Comparison of ENCODE assay signal across 22 cellular contexts in genomic region chr2:141555876-141556470, GRCh38.
DNase-seq lines count a peak whose midpoint lies in the region; ATAC-seq, FAIRE-seq and TF ChIP-seq lines count a peak whose summit lies in the region.
"Had no signal": no experiment of that assay in that cellular context is flagged by ENCODE, and none has a peak within 500 bp of the region (broad histone marks: within the 10 kb centered on the region; RNA-seq: fewer than 3 reads in every experiment).

No MANE protein-coding gene starts in this region.

- H3K27me3 Mint-ChIP-seq in activated CD8-positive, alpha-beta T cell treated with anti-CD3 and anti-CD28 coated beads, Interleukin-2, amount 10 ng/mL, durations not matched to agents 7 days and 5 days (ENCODE audit: low read depth), result no peaks in the 10 kb centered on the region
- H3K27me3 Mint-ChIP-seq: activated naive CD8-positive, alpha-beta T cell had no signal

- CTCF ChIA-PET in activated CD8-positive, alpha-beta T cell treated with anti-CD3 and anti-CD28 coated beads, Interleukin-2, amount 10 ng/mL, durations not matched to agents 7 days and 5 days (lab: Charles Lee), result no interaction called here

- H3K4me3 Mint-ChIP-seq in activated CD8-positive, alpha-beta T cell treated with anti-CD3 and anti-CD28 coated beads, Interleukin-2, amount 10 ng/mL, durations not matched to agents 7 days and 5 days, result no peak overlapping the region
- H3K4me3 Mint-ChIP-seq: activated naive CD8-positive, alpha-beta T cell; neural crest cell; WTC11 had no signal

- no peaks in the 10 kb centered on the region for H3K9me3 Mint-ChIP-seq in activated CD8-positive, alpha-beta T cell treated with anti-CD3 and anti-CD28 coated beads, Interleukin-2, amount 10 ng/mL, durations not matched to agents 7 days and 5 days (ENCODE audit: insufficient read depth)
- H3K9me3 Mint-ChIP-seq: activated T-helper 2 cell treated with anti-CD3 and anti-CD28 coated beads, Interferon-gamma antibody, Interleukin-2, Interleukin-4, amounts not matched to agents 10 μg/mL and 5 μg/mL and 100 μg/mL, durations not matched to agents 14 hours and 24 hours and 36 hours; neural crest cell; WTC11 had no signal

- POLR2A ChIA-PET in activated CD8-positive, alpha-beta T cell treated with anti-CD3 and anti-CD28 coated beads, Interleukin-2, amount 10 ng/mL, durations not matched to agents 7 days and 5 days (lab: Charles Lee), result no interaction called here

- no peaks in the 10 kb centered on the region for H3K4me1 Mint-ChIP-seq in activated CD8-positive, alpha-beta T cell treated with anti-CD3 and anti-CD28 coated beads, Interleukin-2, amount 10 ng/mL, durations not matched to agents 7 days and 5 days (ENCODE audit: low read depth)
- H3K4me1 Mint-ChIP-seq: neural crest cell had no signal

- FAIRE-seq in GM12891 (lab: Jason Lieb, UNC), result no peak
- FAIRE-seq: astrocyte, islet of Langerhans had no signal

- no peak for TF ChIP-seq CTCF in fibroblast of villous mesenchyme (IDR thresholded peaks at IDR 0.05; ENCODE audit: insufficient read depth, low read depth, low read length)

- no peak overlapping the region for H3K4me3 ChIP-seq in fibroblast of villous mesenchyme (ENCODE audit: low read depth, low read length)
- H3K4me3 ChIP-seq: stomach, transverse colon had no signal

- ATAC-seq in SK-N-SH treated with all-trans-retinoic acid at 6 μM for 48 hours (peak; percentile 52), GM19463 (IDR thresholded peaks at IDR 0.05; ENCODE audit: unreplicated experiment) (no peak)
- ATAC-seq in activated CD8-positive, alpha-beta T cell treated with anti-CD3 and anti-CD28 coated beads, Interleukin-2, amount 10 ng/mL, durations not matched to agents 7 days and 5 days, result no peak

- in situ Hi-C loops in G401 (cut with HindIII; ENCODE audit: low sequenced_read_pairs), result no loop called here

- H3K36me3 Mint-ChIP-seq in activated CD8-positive, alpha-beta T cell treated with anti-CD3 and anti-CD28 coated beads, Interleukin-2, amount 10 ng/mL, durations not matched to agents 7 days and 5 days (ENCODE audit: low read depth), result no peaks in the 10 kb centered on the region
- H3K36me3 Mint-ChIP-seq: activated naive CD8-positive, alpha-beta T cell; WTC11 had no signal

- TF ChIP-seq POLR2A in GM12891 (IDR thresholded peaks at IDR 0.05; ENCODE audit: low read depth, low read length), result no peak

- no peak overlapping the region for H3K27ac Mint-ChIP-seq in activated CD8-positive, alpha-beta T cell treated with anti-CD3 and anti-CD28 coated beads, Interleukin-2, amount 10 ng/mL, durations not matched to agents 7 days and 5 days
- H3K27ac Mint-ChIP-seq: activated naive CD8-positive, alpha-beta T cell; activated T-helper 2 cell treated with anti-CD3 and anti-CD28 coated beads, Interferon-gamma antibody, Interleukin-2, Interleukin-4, amounts not matched to agents 10 μg/mL and 5 μg/mL and 100 μg/mL, durations not matched to agents 14 hours and 24 hours and 36 hours; WTC11 had no signal

- DNase-seq in G401 (ENCODE audit: low spot score) (peak; percentile 62), fibroblast of villous mesenchyme (ENCODE audit: low read depth) (peak; percentile 11), pons (ENCODE audit: low spot score) (peak; percentile 93), OCI-M1 (lab: John Stamatoyannopoulos, UW) (no peak), GM12891 (ENCODE audit: insufficient read length, low spot score) (no peak)
- DNase-seq in activated CD8-positive, alpha-beta T cell treated with anti-CD3 and anti-CD28 coated beads, Interleukin-2, amount 10 ng/mL, durations not matched to agents 7 days and 5 days, result no peak
- DNase-seq: activated CD4-positive, alpha-beta T cell treated with anti-CD3 and anti-CD28 coated beads, Interleukin-2, amount 50 U/mL, for 1 hour; central memory CD4-positive, alpha-beta T cell; KG1; NCI-H1694; NCI-H2171 treated with DMSO at 0.1 percent for 48 hours; stimulated activated CD8-positive, alpha-beta memory T cell treated with anti-CD3 and anti-CD28 coated beads, Interleukin-4, amount 100 ng/mL, for 48 hours; stomach; transverse colon had no signal

TF ChIP-seq in SK-N-SH treated with all-trans-retinoic acid at 6 μM for 48 hours, 23 proteins besides CTCF, POLR2A, EP300 and RAD21:
- TF ChIP-seq, protein P1, sequence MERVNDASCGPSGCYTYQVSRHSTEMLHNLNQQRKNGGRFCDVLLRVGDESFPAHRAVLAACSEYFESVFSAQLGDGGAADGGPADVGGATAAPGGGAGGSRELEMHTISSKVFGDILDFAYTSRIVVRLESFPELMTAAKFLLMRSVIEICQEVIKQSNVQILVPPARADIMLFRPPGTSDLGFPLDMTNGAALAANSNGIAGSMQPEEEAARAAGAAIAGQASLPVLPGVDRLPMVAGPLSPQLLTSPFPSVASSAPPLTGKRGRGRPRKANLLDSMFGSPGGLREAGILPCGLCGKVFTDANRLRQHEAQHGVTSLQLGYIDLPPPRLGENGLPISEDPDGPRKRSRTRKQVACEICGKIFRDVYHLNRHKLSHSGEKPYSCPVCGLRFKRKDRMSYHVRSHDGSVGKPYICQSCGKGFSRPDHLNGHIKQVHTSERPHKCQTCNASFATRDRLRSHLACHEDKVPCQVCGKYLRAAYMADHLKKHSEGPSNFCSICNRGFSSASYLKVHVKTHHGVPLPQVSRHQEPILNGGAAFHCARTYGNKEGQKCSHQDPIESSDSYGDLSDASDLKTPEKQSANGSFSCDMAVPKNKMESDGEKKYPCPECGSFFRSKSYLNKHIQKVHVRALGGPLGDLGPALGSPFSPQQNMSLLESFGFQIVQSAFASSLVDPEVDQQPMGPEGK (CRISPR knock-in tag; IDR thresholded peaks at IDR 0.05; ENCODE audit: borderline replicate concordance), result peak; percentile 47; the same call in 1 of the 2 replicates
- peak; percentile 37; the same call in 1 of the 2 replicates for TF ChIP-seq ZFP3 (CRISPR knock-in tag; IDR thresholded peaks at IDR 0.05)
- TF ChIP-seq PPARA (CRISPR knock-in tag; IDR thresholded peaks at IDR 0.05; ENCODE audit: borderline replicate concordance), result no peak
- TF ChIP-seq RARB (CRISPR knock-in tag; IDR thresholded peaks at IDR 0.05), result no peak
- TF ChIP-seq ISL1 (CRISPR knock-in tag; IDR thresholded peaks at IDR 0.05), result peak; percentile 83

TF ChIP-seq in GM12891, 5 proteins besides CTCF, POLR2A, EP300 and RAD21:
- TF ChIP-seq PAX5 (IDR thresholded peaks at IDR 0.05; ENCODE audit: insufficient read depth, low read length, severe bottlenecking), result no peak
- TF ChIP-seq POU2F2 (IDR thresholded peaks at IDR 0.05; ENCODE audit: low read depth, low read length), result no peak
- no peak for TF ChIP-seq TAF1 (IDR thresholded peaks at IDR 0.05; ENCODE audit: low read depth, low read length)
- no peak for TF ChIP-seq SPI1 (IDR thresholded peaks at IDR 0.05; ENCODE audit: low read depth, low read length)
- no peak for TF ChIP-seq POLR2AphosphoS5 (IDR thresholded peaks at IDR 0.05; ENCODE audit: low read depth, low read length)

Comparison
In these comparisons a context has a peak if more than half of its experiments do, and no peak if none do; other contexts are left out.
1. DNase-seq: peak in G401 (single experiment), fibroblast of villous mesenchyme (single experiment) and pons (single experiment); none in OCI-M1 (single experiment), GM12891 (single experiment) and activated CD8-positive, alpha-beta T cell treated with anti-CD3 and anti-CD28 coated beads, Interleukin-2, amount 10 ng/mL, durations not matched to agents 7 days and 5 days (single experiment).